ENCODE assay signal across 2 cellular contexts in genomic region chr2:43400508-43400907, GRCh38.
TF ChIP-seq lines count a peak whose summit lies in the region.

No MANE protein-coding gene starts in this region.

TF ChIP-seq in A549, 52 proteins besides CTCF, POLR2A, EP300 and RAD21:
- TF ChIP-seq MAZ (IDR thresholded peaks at IDR 0.05; ENCODE audit: borderline replicate concordance, low read depth, low read length) (no peak), SMC3 (IDR thresholded peaks at IDR 0.05) (peak; percentile 10; the same call in 1 of the 3 replicates)

TF ChIP-seq in IMR-90, 13 proteins besides CTCF, POLR2A, EP300 and RAD21:
- TF ChIP-seq RFX5 (IDR thresholded peaks at IDR 0.05; ENCODE audit: low read depth, low read length), result no peak
- no peak for TF ChIP-seq SMC3 (IDR thresholded peaks at IDR 0.05; ENCODE audit: low read depth, low read length)
